ENCODE assay signal across 26 cellular contexts in the genomic region with DNA sequence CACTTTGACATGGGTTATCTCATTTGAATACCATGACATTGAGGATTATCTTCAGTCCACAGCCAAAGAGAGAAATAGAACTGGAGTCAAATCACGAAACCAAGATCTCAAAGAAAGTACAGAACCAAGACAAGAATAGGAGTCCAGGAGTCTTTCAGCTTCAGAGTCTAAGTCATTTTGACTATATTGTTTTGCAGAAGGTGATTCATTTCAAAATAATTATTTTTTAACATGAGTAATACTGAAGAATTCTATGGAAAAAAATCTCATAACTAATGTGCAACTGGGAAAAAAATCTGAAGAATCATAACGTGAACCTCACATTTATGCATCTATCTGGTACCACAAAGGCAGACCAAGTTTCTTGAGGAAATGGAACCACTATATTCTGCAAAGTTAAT.
A peak's percentile ranks its signal among the peaks of the same experiment; 100 is the strongest.
DNase-seq lines count a peak whose midpoint lies in the region; ATAC-seq and TF ChIP-seq lines count a peak whose summit lies in the region.
"Had no signal": no experiment of that assay in that cellular context is flagged by ENCODE, and none has a peak within 500 bp of the region (broad histone marks: within the 10 kb centered on the region; RNA-seq: fewer than 3 reads in every experiment).

No MANE protein-coding gene starts in this region.

- peaks cover 49% of the 10 kb centered on the region for H3K36me3 Mint-ChIP-seq in activated T-cell treated with anti-CD3 and anti-CD28 coated beads, Interleukin-2, amount 50 U/mL, for 4 hours (ENCODE audit: insufficient read depth)
- peaks cover 16% of the 10 kb centered on the region for H3K36me3 Mint-ChIP-seq in chondrocyte (ENCODE audit: low read depth)

- TF ChIP-seq CTCF in chondrocyte (IDR thresholded peaks at IDR 0.05): no peak

- H3K27me3 Mint-ChIP-seq in activated T-cell treated with anti-CD3 and anti-CD28 coated beads, Interleukin-2, amount 50 U/mL, for 4 hours (ENCODE audit: low read depth): no peaks in the 10 kb centered on the region
- H3K27me3 Mint-ChIP-seq in chondrocyte (ENCODE audit: low read depth): no peaks in the 10 kb centered on the region
- H3K27me3 Mint-ChIP-seq: activated CD8-positive, alpha-beta memory T cell treated with anti-CD3 and anti-CD28 coated beads, Interleukin-2, amount 10 ng/mL, durations not matched to agents 7 days and 5 days; brain; IgD-negative memory B cell; memory B cell had no signal

- peak overlapping the region; percentile 13 for H3K9ac ChIP-seq in skeletal muscle satellite cell (ENCODE audit: low read depth, low read length)
- H3K9ac ChIP-seq: BLaER1 treated with 17β-estradiol and CSF1 and Interleukin-3, amounts not matched to agents 10 nM and 100 nM; parathyroid adenoma had no signal

- DNase-seq in activated T-cell treated with anti-CD3 and anti-CD28 coated beads, Interleukin-2, amount 50 U/mL, for 4 hours: no peak
- DNase-seq in activated T-cell treated with anti-CD3 and anti-CD28 coated beads, Interleukin-2, amount 50 U/mL, for 48 hours: no peak
- DNase-seq in LHCN-M2 (ENCODE audit: low read depth): peak; percentile 41
- DNase-seq in chondrocyte (ENCODE audit: low spot score): no peak
- DNase-seq in anterior cingulate cortex (lab: John Stamatoyannopoulos, UW): no peak
- DNase-seq: activated CD4-positive, alpha-beta T cell treated with anti-CD3 and anti-CD28 coated beads for 4 hours; activated CD8-positive, alpha-beta memory T cell treated with anti-CD3 and anti-CD28 coated beads, Interleukin-2, amount 10 ng/mL, durations not matched to agents 7 days and 5 days; activated naive CD4-positive, alpha-beta T cell treated with Interleukin-2 at 50 U/mL for 16 hours; GDM1; MM.1S; NCI-H1694; right lobe of liver; stimulated activated CD4-positive, alpha-beta T cell treated with anti-CD3 and anti-CD28 coated beads, Interleukin-2, amount 100 ng/mL, for 24 hours; substantia nigra; T1000; uterus had no signal

- peak overlapping the region; percentile 60 for H3K4me2 ChIP-seq in skeletal muscle satellite cell (ENCODE audit: low read length)
- H3K4me2 ChIP-seq: BLaER1 treated with 17β-estradiol and CSF1 and Interleukin-3, amounts not matched to agents 10 nM and 100 nM had no signal

- peak; percentile 63 to 72 for ATAC-seq in activated T-cell treated with anti-CD3 and anti-CD28 coated beads, Interleukin-2, amount 50 U/mL, for 4 hours
- no peak for ATAC-seq in GM18498 (IDR thresholded peaks at IDR 0.05; ENCODE audit: unreplicated experiment)
- ATAC-seq in GM19395 (IDR thresholded peaks at IDR 0.05; ENCODE audit: unreplicated experiment): no peak
- ATAC-seq: activated CD8-positive, alpha-beta memory T cell treated with anti-CD3 and anti-CD28 coated beads, Interleukin-2, amount 10 ng/mL, durations not matched to agents 7 days and 5 days; Panc1; right lobe of liver had no signal

- H3K27me3 ChIP-seq in skeletal muscle satellite cell (ENCODE audit: control insufficient read depth, insufficient read depth, low read length): no peaks in the 10 kb centered on the region
- H3K27me3 ChIP-seq: BLaER1 treated with 17β-estradiol and CSF1 and Interleukin-3, amounts not matched to agents 10 nM and 100 nM; right lobe of liver; uterus had no signal

- no peak overlapping the region for H3K4me3 Mint-ChIP-seq in activated T-cell treated with anti-CD3 and anti-CD28 coated beads, Interleukin-2, amount 50 U/mL, for 4 hours
- no peak overlapping the region for H3K4me3 Mint-ChIP-seq in chondrocyte (ENCODE audit: unreplicated experiment)
- H3K4me3 Mint-ChIP-seq: activated CD8-positive, alpha-beta memory T cell treated with anti-CD3 and anti-CD28 coated beads, Interleukin-2, amount 10 ng/mL, durations not matched to agents 7 days and 5 days; brain; IgD-negative memory B cell; memory B cell had no signal

- H3K4me1 ChIP-seq in skeletal muscle satellite cell (ENCODE audit: control insufficient read depth, insufficient read depth, low read length): peaks cover 32% of the 10 kb centered on the region
- H3K4me1 ChIP-seq: parathyroid adenoma, uterus had no signal

- peaks cover 32% of the 10 kb centered on the region for H3K4me1 Mint-ChIP-seq in activated T-cell treated with anti-CD3 and anti-CD28 coated beads, Interleukin-2, amount 50 U/mL, for 4 hours (ENCODE audit: low read depth)
- peaks cover 48% of the 10 kb centered on the region for H3K4me1 Mint-ChIP-seq in chondrocyte (ENCODE audit: low read depth)

- no peaks in the 10 kb centered on the region for H3K9me3 ChIP-seq in skeletal muscle satellite cell (replicated peaks; ENCODE audit: low read length)
- H3K9me3 ChIP-seq: right lobe of liver, uterus had no signal

- peaks cover 5% of the 10 kb centered on the region for H3K9me3 Mint-ChIP-seq in activated T-cell treated with anti-CD3 and anti-CD28 coated beads, Interleukin-2, amount 50 U/mL, for 4 hours
- H3K9me3 Mint-ChIP-seq in chondrocyte (ENCODE audit: low read depth): peaks cover 5% of the 10 kb centered on the region

- H3K36me3 ChIP-seq in skeletal muscle satellite cell (ENCODE audit: insufficient read depth, low read length): peaks cover 21% of the 10 kb centered on the region
- H3K36me3 ChIP-seq: uterus had no signal

- peak overlapping the region; percentile 10 for H3K4me3 ChIP-seq in skeletal muscle satellite cell (ENCODE audit: low read length)
- H3K4me3 ChIP-seq: BLaER1 treated with 17β-estradiol and CSF1 and Interleukin-3, amounts not matched to agents 10 nM and 100 nM; coronary artery; right lobe of liver; uterus had no signal

- peak overlapping the region; percentile 72 for H3K27ac Mint-ChIP-seq in chondrocyte (ENCODE audit: unreplicated experiment)
- H3K27ac Mint-ChIP-seq: activated CD8-positive, alpha-beta memory T cell treated with anti-CD3 and anti-CD28 coated beads, Interleukin-2, amount 10 ng/mL, durations not matched to agents 7 days and 5 days; brain; memory B cell had no signal

Comparison
In these comparisons a context has a peak if more than half of its experiments do, and no peak if none do; other contexts are left out.
1. ATAC-seq: peak in activated T-cell treated with anti-CD3 and anti-CD28 coated beads, Interleukin-2, amount 50 U/mL, for 4 hours (2 of 2); none in GM18498 (single experiment) and GM19395 (single experiment).